ENCODE assay signal across 8 cellular contexts in the genomic region with DNA sequence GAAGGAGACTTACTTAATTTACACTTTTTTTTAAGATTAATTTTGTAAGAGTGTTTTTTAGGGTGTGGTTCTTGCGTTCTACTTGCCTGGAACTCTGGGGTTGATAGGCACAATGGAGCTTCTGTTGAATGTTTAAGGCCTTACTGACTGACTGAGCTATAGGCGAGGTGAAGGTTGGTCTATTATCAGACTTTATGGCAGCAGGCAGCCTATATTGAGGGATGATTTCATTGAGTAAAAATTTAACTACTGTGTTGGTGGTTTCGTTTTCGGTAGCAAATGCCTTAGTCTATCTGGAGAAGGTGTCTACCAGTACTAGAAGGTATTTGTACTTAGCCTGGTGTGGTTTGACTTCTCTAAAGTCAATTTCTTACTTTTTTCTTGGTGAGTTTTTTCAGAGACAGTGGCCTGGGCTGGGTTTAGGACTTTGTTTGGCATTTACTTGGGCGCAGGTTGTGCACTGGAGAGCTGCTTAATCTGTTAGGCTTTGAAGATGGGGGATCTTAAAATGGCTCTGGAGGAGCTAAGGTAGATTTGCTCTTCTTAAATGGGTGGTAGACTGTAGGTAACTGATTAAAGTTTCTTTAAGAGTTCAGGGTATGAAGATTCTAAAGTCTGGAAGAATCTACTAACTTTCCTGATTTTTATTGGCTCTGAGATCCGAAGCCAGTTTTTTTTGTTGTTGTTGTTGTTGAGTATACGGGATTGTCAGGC.
DNase-seq lines count a peak whose midpoint lies in the region; ATAC-seq, FAIRE-seq and TF ChIP-seq lines count a peak whose summit lies in the region.
"Not testable (repeated sequence)": the region's sequence is repeated elsewhere in the genome, so short reads cannot be mapped to it uniquely, and the experiment has no call there.

No MANE protein-coding gene starts in this region.

- intact Hi-C loops in left ventricle myocardium inferior (cut with micrococcal nuclease), result not testable (repeated sequence)

- H3K4me1 ChIP-seq in CD8-positive, alpha-beta memory T cell (ENCODE audit: insufficient read depth, low read length); left ventricle myocardium inferior: not testable (repeated sequence)

- peaks cover 15 to 16% (median 16%) of the 10 kb centered on the region in 3 donors for H3K4me1 Mint-ChIP-seq in CD8-positive, alpha-beta memory T cell
- H3K4me1 Mint-ChIP-seq in HFFc6 (ENCODE audit: low read depth) (peaks cover 22% of the 10 kb centered on the region), nephron (peaks cover 25% of the 10 kb centered on the region), type B pancreatic cell (ENCODE audit: unreplicated experiment) (peaks cover 23% of the 10 kb centered on the region)
- peaks cover 14% of the 10 kb centered on the region for H3K4me1 Mint-ChIP-seq in activated T-cell treated with anti-CD3 and anti-CD28 coated beads, Interleukin-2, amount 50 U/mL, for 72 hours (ENCODE audit: low read depth)

- not testable (repeated sequence) for H3K4me3 ChIP-seq in CD8-positive, alpha-beta memory T cell (ENCODE audit: low read length); bronchial epithelial cell (ENCODE audit: low read depth, low read length)
- peak overlapping the region; percentile 46 for H3K4me3 ChIP-seq in left ventricle myocardium inferior

- peaks cover 6 to 14% of the 10 kb centered on the region in 2 donors for H3K27me3 Mint-ChIP-seq in CD8-positive, alpha-beta memory T cell
- H3K27me3 Mint-ChIP-seq in HFFc6 (ENCODE audit: insufficient read depth), result peaks cover 34% of the 10 kb centered on the region
- not testable (repeated sequence) for H3K27me3 Mint-ChIP-seq in activated T-cell treated with anti-CD3 and anti-CD28 coated beads, Interleukin-2, amount 50 U/mL, for 72 hours (ENCODE audit: low read depth); nephron (ENCODE audit: low read depth); type B pancreatic cell

- H3K27ac Mint-ChIP-seq in CD8-positive, alpha-beta memory T cell, result peak overlapping the region; percentile 83 to 96 (median 92)
- H3K27ac Mint-ChIP-seq in HFFc6, result peak overlapping the region; percentile 39; the same call in 1 of the 2 replicates
- H3K27ac Mint-ChIP-seq in activated T-cell treated with anti-CD3 and anti-CD28 coated beads, Interleukin-2, amount 50 U/mL, for 72 hours, result peak overlapping the region; percentile 45
- peak overlapping the region; percentile 70 to 96 (median 81) for H3K27ac Mint-ChIP-seq in nephron
- H3K27ac Mint-ChIP-seq in type B pancreatic cell, result peak overlapping the region; percentile 87

- TF ChIP-seq CTCF in HFFc6 (IDR thresholded peaks at IDR 0.05); bronchial epithelial cell (IDR thresholded peaks at IDR 0.05; ENCODE audit: insufficient read depth, low read length, severe bottlenecking); left ventricle myocardium inferior (IDR thresholded peaks at IDR 0.05; ENCODE audit: borderline replicate concordance); nephron (IDR thresholded peaks at IDR 0.05; ENCODE audit: unreplicated experiment in 3 of 3); type B pancreatic cell (conservative IDR thresholded peaks at IDR 0.05): not testable (repeated sequence)

- H3K36me3 ChIP-seq in CD8-positive, alpha-beta memory T cell (ENCODE audit: insufficient read depth, low read length); bronchial epithelial cell (ENCODE audit: control insufficient read depth, insufficient read depth, low read length); left ventricle myocardium inferior: not testable (repeated sequence)

- H3K4me3 Mint-ChIP-seq in CD8-positive, alpha-beta memory T cell, result peak overlapping the region in 6 of 7 donors; percentile 44 to 80 (median 68)
- peak overlapping the region; percentile 71 for H3K4me3 Mint-ChIP-seq in HFFc6
- H3K4me3 Mint-ChIP-seq in activated T-cell treated with anti-CD3 and anti-CD28 coated beads, Interleukin-2, amount 50 U/mL, for 72 hours, result peak overlapping the region; percentile 45 to 73
- peak overlapping the region; percentile 62 to 68 (median 68) for H3K4me3 Mint-ChIP-seq in nephron
- peak overlapping the region; percentile 77 for H3K4me3 Mint-ChIP-seq in type B pancreatic cell

- ATAC-seq in activated T-cell treated with anti-CD3 and anti-CD28 coated beads, Interleukin-2, amount 50 U/mL, for 72 hours (replicated peaks in 1 of 2), result not testable (repeated sequence)

- FAIRE-seq in bronchial epithelial cell (lab: Jason Lieb, UNC), result not testable (repeated sequence)

- H3K27me3 ChIP-seq in CD8-positive, alpha-beta memory T cell (ENCODE audit: insufficient read depth, low read length, poor library complexity, severe bottlenecking); bronchial epithelial cell (ENCODE audit: control insufficient read depth, insufficient read depth, low read length); left ventricle myocardium inferior (ENCODE audit: low read depth): not testable (repeated sequence)

- H3K27ac ChIP-seq in CD8-positive, alpha-beta memory T cell (ENCODE audit: low read depth, low read length), result peak overlapping the region; percentile 29
- H3K27ac ChIP-seq in left ventricle myocardium inferior (replicated peaks), result not testable (repeated sequence)

- POLR2A ChIA-PET in CD8-positive, alpha-beta memory T cell (lab: Charles Lee), result not testable (repeated sequence)

- CTCF ChIA-PET in CD8-positive, alpha-beta memory T cell (lab: Charles Lee), result not testable (repeated sequence)

- not testable (repeated sequence) for DNase-seq in CD8-positive, alpha-beta memory T cell; HFFc6; activated T-cell treated with anti-CD3 and anti-CD28 coated beads, Interleukin-2, amount 50 U/mL, for 72 hours; left ventricle myocardium inferior; type B pancreatic cell (ENCODE audit: extremely low spot score, unreplicated experiment)
- DNase-seq in RPMI8226 (peak; percentile 44), bronchial epithelial cell (ENCODE audit: low read depth) (peak; percentile 26)

- not testable (repeated sequence) for H3K36me3 Mint-ChIP-seq in CD8-positive, alpha-beta memory T cell; HFFc6 (ENCODE audit: low read depth); activated T-cell treated with anti-CD3 and anti-CD28 coated beads, Interleukin-2, amount 50 U/mL, for 72 hours (ENCODE audit: insufficient read depth in 2 of 2); nephron (ENCODE audit: low read depth); type B pancreatic cell

- not testable (repeated sequence) for H3K9me3 Mint-ChIP-seq in CD8-positive, alpha-beta memory T cell; HFFc6; activated T-cell treated with anti-CD3 and anti-CD28 coated beads, Interleukin-2, amount 50 U/mL, for 72 hours; nephron; type B pancreatic cell

- not testable (repeated sequence) for H3K9me3 ChIP-seq in CD8-positive, alpha-beta memory T cell (ENCODE audit: low read length); left ventricle myocardium inferior (replicated peaks)

Comparison
In these comparisons a context has a peak if more than half of its experiments do, and no peak if none do; other contexts are left out.
1. H3K27ac Mint-ChIP-seq: peak in every context shown above with its lines; median percentile 92 in CD8-positive, alpha-beta memory T cell; 87 in type B pancreatic cell; 81 in nephron; 45 in activated T-cell treated with anti-CD3 and anti-CD28 coated beads, Interleukin-2, amount 50 U/mL, for 72 hours; 39 in HFFc6.